Comparison of ENCODE assay signal across 19 cellular contexts in the genomic region with DNA sequence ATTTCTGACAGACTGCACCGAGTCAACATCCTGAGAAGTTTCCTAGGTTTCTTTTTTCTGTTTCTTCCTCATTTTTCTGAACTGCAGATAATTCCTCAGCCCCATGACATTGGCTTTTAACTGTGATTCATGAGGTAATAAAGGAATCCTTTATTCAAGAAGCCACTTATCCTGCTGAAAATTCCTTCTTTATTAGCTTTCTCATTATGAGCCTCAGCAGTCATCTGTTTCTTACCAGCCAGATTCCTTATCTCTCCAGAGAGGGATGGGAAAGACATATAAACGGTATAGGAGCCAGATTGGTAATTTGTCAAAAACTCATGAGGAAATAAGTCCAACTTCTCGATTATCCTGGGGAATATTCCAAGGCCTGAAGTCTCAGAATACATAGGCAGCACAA.
"Had no signal": no experiment of that assay in that cellular context is flagged by ENCODE, and none has a peak within 500 bp of the region (broad histone marks: within the 10 kb centered on the region; RNA-seq: fewer than 3 reads in every experiment).

No MANE protein-coding gene starts in this region.

- H3K9ac ChIP-seq: KMS-11 had no signal

- H3K4me3 ChIP-seq: K562, SJSA1 had no signal

- H3K27ac ChIP-seq: HL-60, KMS-11, SJSA1 had no signal

- H3K9me3 ChIP-seq: SJSA1 had no signal

- H3K4me2 ChIP-seq: KMS-11 had no signal

- H3K36me3 ChIP-seq: SJSA1 had no signal

- H3K27me3 ChIP-seq: SJSA1 had no signal

- DNase-seq: Kasumi-1, MM.1S, NCI-H1092 treated with DMSO at 0.1 percent for 48 hours, NCI-H1436, NCI-H1694, NCI-H187 treated with DMSO at 0.1 percent for 48 hours, NCI-H2081, NCI-H2107, NCI-H2171 treated with DMSO at 0.1 percent for 48 hours, NCI-H526 treated with DMSO at 0.1 percent for 48 hours, NCI-H774, Right ventricle myocardium superior, RPMI8226, SIG-M5 had no signal

- H3K36me3 Mint-ChIP-seq: IgD-negative memory B cell had no signal
